Comparison of ENCODE assay signal across 20 cellular contexts in the genomic region with DNA sequence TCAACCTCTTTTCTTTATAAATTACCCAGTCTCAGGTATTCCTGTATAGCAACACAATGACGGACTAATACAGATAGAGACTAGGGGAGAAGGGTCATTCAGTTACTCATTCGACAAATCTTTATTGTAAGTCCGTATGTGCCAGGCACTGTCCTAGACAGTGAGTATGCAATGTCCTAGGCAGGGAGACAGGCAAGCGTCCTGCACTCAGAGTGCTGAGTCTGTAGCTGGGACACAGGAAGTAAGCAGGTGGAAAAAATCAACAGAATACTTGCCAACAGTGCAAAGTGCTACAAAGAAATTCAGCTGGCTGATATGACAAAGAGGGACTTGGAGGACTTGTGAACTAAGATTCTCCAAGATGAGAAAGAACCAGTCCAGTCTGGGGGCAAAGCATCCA.
"Had no signal": no experiment of that assay in that cellular context is flagged by ENCODE, and none has a peak within 500 bp of the region (broad histone marks: within the 10 kb centered on the region; RNA-seq: fewer than 3 reads in every experiment).

No MANE protein-coding gene starts in this region.

- H3K36me3 ChIP-seq: esophagus muscularis mucosa, gastrocnemius medialis, left lung, sigmoid colon, suprapubic skin, tibial nerve had no signal

- H3K36me3 Mint-ChIP-seq: naive B cell had no signal

- H3K27ac Mint-ChIP-seq: dendritic cell treated with granulocyte-macrophage colony-stimulating factor and Interleukin-4, amounts not matched to agents 40 ng/mL and 50 ng/mL, for 4 days had no signal

- H3K4me1 ChIP-seq: esophagus muscularis mucosa, gastrocnemius medialis, left lung, sigmoid colon, suprapubic skin, tibial nerve had no signal

- ATAC-seq: effector memory CD8-positive, alpha-beta T cell; gastrocnemius medialis; left lung had no signal

- H3K4me3 Mint-ChIP-seq: dendritic cell treated with granulocyte-macrophage colony-stimulating factor and Interleukin-4, amounts not matched to agents 40 ng/mL and 50 ng/mL, for 4 days; effector memory CD8-positive, alpha-beta T cell; nephron had no signal

- H3K9me3 ChIP-seq: esophagus muscularis mucosa, gastrocnemius medialis, left lung, sigmoid colon, suprapubic skin had no signal

- H3K4me3 ChIP-seq: esophagus muscularis mucosa, gastrocnemius medialis, left lung, lung, sigmoid colon, skin epidermis, suprapubic skin, tibial nerve had no signal

- FAIRE-seq: colon had no signal

- DNase-seq: cerebellar nuclear complex; effector memory CD8-positive, alpha-beta T cell; gastrocnemius medialis; islet precursor cell; left lung; mesenchymal stem cell; midbrain; naive B cell; sigmoid colon; stimulated activated CD4-positive, alpha-beta T cell treated with anti-CD3 and anti-CD28 coated beads, Interleukin-12 subunit alpha, Interleukin-12 subunit beta, amount 100 ng/mL, for 4 hours; stimulated activated naive CD4-positive, alpha-beta T cell treated with Interleukin-2 at 50 U/mL for 16 hours had no signal

- H3K9me3 Mint-ChIP-seq: dendritic cell treated with granulocyte-macrophage colony-stimulating factor and Interleukin-4, amounts not matched to agents 40 ng/mL and 50 ng/mL, for 4 days; effector memory CD8-positive, alpha-beta T cell; nephron had no signal

- H3K27ac ChIP-seq: epithelial cell of prostate, esophagus muscularis mucosa, gastrocnemius medialis, left lung, sigmoid colon, skin epidermis, suprapubic skin, tibial nerve had no signal
